In the genomic region with DNA sequence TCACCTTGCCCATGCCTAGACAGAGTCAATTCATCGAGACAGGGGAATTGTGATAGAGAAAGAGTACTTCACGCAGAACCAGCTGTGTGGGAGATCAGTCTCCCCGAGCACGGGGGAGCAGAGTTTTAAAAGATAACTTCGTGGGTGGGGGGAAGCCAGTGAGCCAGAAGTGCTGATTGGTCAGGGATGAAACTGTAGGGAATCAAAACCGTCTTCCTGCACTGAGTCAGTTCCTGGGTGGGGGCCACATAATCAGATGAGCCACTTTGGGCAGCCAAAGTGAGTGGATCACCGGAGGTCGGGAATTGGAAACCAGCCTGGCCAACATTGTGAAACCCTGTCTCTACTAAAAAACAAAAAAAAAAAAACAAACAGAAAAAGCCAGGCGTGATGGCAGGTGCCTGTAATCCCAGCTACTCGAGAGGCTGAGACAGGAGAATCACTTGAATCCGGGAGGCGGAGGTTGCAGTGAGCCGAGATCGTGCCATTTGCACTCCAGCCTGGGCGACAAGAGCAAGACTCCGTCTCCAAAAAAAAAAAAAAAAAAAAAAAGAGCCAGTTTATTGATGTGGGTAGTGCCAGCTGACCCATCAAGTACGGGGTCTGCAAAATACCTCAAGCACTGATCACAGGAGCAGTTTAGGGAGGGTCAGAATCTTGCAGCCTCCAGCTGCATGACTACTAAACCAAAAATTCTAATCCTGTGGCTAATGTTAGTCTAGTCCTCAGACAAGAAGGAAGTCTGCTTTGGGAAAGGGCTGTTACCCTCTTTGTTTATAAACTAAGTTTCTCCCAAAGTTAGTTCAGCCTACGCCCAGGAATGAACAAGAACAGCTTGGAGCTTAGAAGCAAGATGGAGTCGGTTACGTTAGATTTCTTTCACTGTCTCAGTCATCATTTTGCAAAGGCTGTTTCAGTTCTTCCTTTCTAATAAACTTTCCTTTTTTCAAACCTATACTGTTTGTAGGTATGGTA, we compare ENCODE assay signal across 8 cellular contexts. TPM values are rescaled to one million over a fixed set of nuclear protein-coding genes. Genes with fewer than 3 reads are reported as not detected.
DNase-seq lines count a peak whose midpoint lies in the region; ATAC-seq and TF ChIP-seq lines count a peak whose summit lies in the region.

No MANE protein-coding gene starts in this region.

- no peak overlapping the region for H3K4me3 ChIP-seq in foreskin fibroblast (ENCODE audit: low read depth in 1 of 2, low read length in 2 of 2)

- H3K4me1 Mint-ChIP-seq in stimulated activated naive CD8-positive, alpha-beta T cell treated with anti-CD3 and anti-CD28 coated beads, Interleukin-15, amount 100 ng/mL, for 72 hours: peaks cover 84% of the 10 kb centered on the region

- H3K9me3 Mint-ChIP-seq in stimulated activated naive CD8-positive, alpha-beta T cell treated with anti-CD3 and anti-CD28 coated beads, Interleukin-15, amount 100 ng/mL, for 72 hours: no peaks in the 10 kb centered on the region

- H3K27me3 Mint-ChIP-seq in stimulated activated naive CD8-positive, alpha-beta T cell treated with anti-CD3 and anti-CD28 coated beads, Interleukin-15, amount 100 ng/mL, for 72 hours: no peaks in the 10 kb centered on the region

- ATAC-seq in stimulated activated naive CD8-positive, alpha-beta T cell treated with anti-CD3 and anti-CD28 coated beads, Interleukin-15, amount 100 ng/mL, for 72 hours: no peak
- ATAC-seq in HG03097 (IDR thresholded peaks at IDR 0.05; ENCODE audit: low FRiP score, unreplicated experiment) (no peak), HG03571 (IDR thresholded peaks at IDR 0.05; ENCODE audit: unreplicated experiment) (no peak)

- no peak for TF ChIP-seq CTCF in foreskin fibroblast (IDR thresholded peaks at IDR 0.05; ENCODE audit: low read depth, low read length)

- H3K4me3 Mint-ChIP-seq in stimulated activated naive CD8-positive, alpha-beta T cell treated with anti-CD3 and anti-CD28 coated beads, Interleukin-15, amount 100 ng/mL, for 72 hours: peak overlapping the region; percentile 50 to 62

- peak overlapping the region; percentile 24 to 54 for H3K27ac Mint-ChIP-seq in stimulated activated naive CD8-positive, alpha-beta T cell treated with anti-CD3 and anti-CD28 coated beads, Interleukin-15, amount 100 ng/mL, for 72 hours

- peak; percentile 36 for DNase-seq in stimulated activated naive CD4-positive, alpha-beta T cell treated with Interleukin-2 at 50 U/mL for 16 hours (lab: John Stamatoyannopoulos, UW)
- DNase-seq in stimulated activated naive CD4-positive, alpha-beta T cell (lab: John Stamatoyannopoulos, UW): no peak
- DNase-seq in activated T-cell treated with anti-CD3 and anti-CD28 coated beads for 4 hours: peak; percentile 24
- DNase-seq in foreskin fibroblast: peak; percentile 27 to 66
- no peak for DNase-seq in stimulated activated naive CD8-positive, alpha-beta T cell treated with anti-CD3 and anti-CD28 coated beads, Interleukin-15, amount 100 ng/mL, for 72 hours
- DNase-seq in cerebellum (ENCODE audit: low spot score): no peak

RNA-seq across cellular contexts. Expression of a gene that starts 3.9 kb away (rescaled TPM):
- 7.3 TPM for total RNA-seq in cerebellum

RNA-seq across cellular contexts. Expression of a gene that starts 22.1 kb away (rescaled TPM):
- total RNA-seq in cerebellum: 12.6 TPM

Comparison
In these comparisons a context has a peak if more than half of its experiments do, and no peak if none do; other contexts are left out.
1. DNase-seq: peak in stimulated activated naive CD4-positive, alpha-beta T cell treated with Interleukin-2 at 50 U/mL for 16 hours (single experiment), activated T-cell treated with anti-CD3 and anti-CD28 coated beads for 4 hours (single experiment) and foreskin fibroblast (2 of 2); none in stimulated activated naive CD4-positive, alpha-beta T cell (0 of 6), stimulated activated naive CD8-positive, alpha-beta T cell treated with anti-CD3 and anti-CD28 coated beads, Interleukin-15, amount 100 ng/mL, for 72 hours (0 of 2) and cerebellum (single experiment).